8 cellular contexts compared by ENCODE assay signal in the genomic region with DNA sequence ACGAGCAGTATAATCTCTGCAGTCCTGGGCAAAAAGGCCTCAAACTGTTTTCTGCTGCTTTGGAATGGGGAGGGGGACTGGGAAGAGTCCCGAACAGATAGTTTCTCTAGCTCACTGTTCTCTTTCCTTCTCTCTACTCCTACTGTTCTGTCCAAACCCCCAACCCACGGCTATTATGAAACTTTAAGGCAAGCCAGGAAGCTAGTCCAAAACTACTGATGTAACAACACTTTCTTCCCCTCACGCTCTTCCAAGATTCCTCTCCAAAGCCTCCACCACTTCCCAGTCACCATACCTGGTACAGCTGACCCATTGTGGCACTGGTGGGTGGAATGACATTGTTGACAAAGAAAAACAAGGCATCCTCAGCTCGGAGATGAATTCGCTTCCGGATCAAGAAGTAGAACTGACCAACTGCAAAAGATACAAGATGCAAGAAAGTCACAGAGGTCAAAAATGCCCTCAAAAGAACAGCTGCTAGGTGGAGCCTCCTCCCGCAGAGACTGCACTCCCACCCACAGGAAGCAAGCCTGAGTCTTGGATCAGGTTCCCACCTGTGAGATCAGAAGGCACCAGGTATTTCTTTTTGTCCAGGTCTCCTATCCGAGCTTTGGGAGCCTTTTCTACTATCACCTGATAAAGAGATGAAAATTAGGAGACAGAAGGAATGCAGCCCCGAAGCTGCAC. TPM values are rescaled to one million over a fixed set of nuclear protein-coding genes. Genes with fewer than 3 reads are reported as not detected.
DNase-seq lines count a peak whose midpoint lies in the region; ATAC-seq and TF ChIP-seq lines count a peak whose summit lies in the region.

No MANE protein-coding gene starts in this region.

- peak overlapping the region; percentile 99 for H3K27ac Mint-ChIP-seq in activated T-cell treated with anti-CD3 and anti-CD28 coated beads, Interleukin-2, amount 50 U/mL, for 24 hours

- H3K9me3 Mint-ChIP-seq in activated T-cell treated with anti-CD3 and anti-CD28 coated beads, Interleukin-2, amount 50 U/mL, for 24 hours = no peaks in the 10 kb centered on the region

- no peak for TF ChIP-seq EP300 in tibial nerve (IDR thresholded peaks at IDR 0.05)

- no peaks in the 10 kb centered on the region for H3K27me3 ChIP-seq in adrenal gland
- H3K27me3 ChIP-seq in right lobe of liver = no peaks in the 10 kb centered on the region
- no peaks in the 10 kb centered on the region for H3K27me3 ChIP-seq in tibial nerve

- peaks cover 0 to 44% of the 10 kb centered on the region in 2 donors for H3K36me3 ChIP-seq in adrenal gland (replicated peaks in 1 of 2)
- peaks cover 5 to 34% (median 16%) of the 10 kb centered on the region in 4 donors for H3K36me3 ChIP-seq in right lobe of liver
- H3K36me3 ChIP-seq in tibial nerve = peaks cover 3 to 44% (median 17%) of the 10 kb centered on the region in 3 donors

- peaks cover 29 to 31% of the 10 kb centered on the region in 2 donors for H3K4me1 ChIP-seq in adrenal gland (replicated peaks in 1 of 2)
- peaks cover 0 to 27% (median 8%) of the 10 kb centered on the region in 4 donors for H3K4me1 ChIP-seq in right lobe of liver
- H3K4me1 ChIP-seq in tibial nerve = peaks cover 3 to 47% (median 28%) of the 10 kb centered on the region in 4 donors

- peaks cover 78% of the 10 kb centered on the region for H3K36me3 Mint-ChIP-seq in activated T-cell treated with anti-CD3 and anti-CD28 coated beads, Interleukin-2, amount 50 U/mL, for 24 hours (ENCODE audit: low read depth)

- H3K9me3 ChIP-seq in adrenal gland (replicated peaks in 1 of 3) (no peaks in the 10 kb centered on the region), right lobe of liver (no peaks in the 10 kb centered on the region), tibial nerve (no peaks in the 10 kb centered on the region)

- H3K4me1 Mint-ChIP-seq in activated T-cell treated with anti-CD3 and anti-CD28 coated beads, Interleukin-2, amount 50 U/mL, for 24 hours (ENCODE audit: low read depth) = peaks cover 49% of the 10 kb centered on the region

- TF ChIP-seq POLR2A in adrenal gland (IDR thresholded peaks at IDR 0.05) (peak in 1 of 2 donors; percentile 14), right lobe of liver (IDR thresholded peaks at IDR 0.05) (no peak), tibial nerve (IDR thresholded peaks at IDR 0.05) (no peak)

- H3K4me3 ChIP-seq in adrenal gland = peak overlapping the region in 3 of 4 donors; percentile 47 to 92 (median 51)
- H3K4me3 ChIP-seq in right lobe of liver = peak overlapping the region; percentile 84 to 90 (median 88)
- H3K4me3 ChIP-seq in tibial nerve = peak overlapping the region; percentile 64 to 96 (median 76)

- no peak for DNase-seq in activated T-cell treated with anti-CD3 and anti-CD28 coated beads, Interleukin-2, amount 50 U/mL, for 24 hours
- DNase-seq in activated T-cell treated with anti-CD3 and anti-CD28 coated beads for 4 hours = no peak
- no peak for DNase-seq in adrenal gland
- peak in 1 of 3 donors; percentile 13 for DNase-seq in right lobe of liver
- DNase-seq in tibial nerve (ENCODE audit: low spot score in 2 of 2) = no peak
- no peak for DNase-seq in SW480 (ENCODE audit: low spot score)
- no peak for DNase-seq in activated CD8-positive, alpha-beta memory T cell treated with anti-CD3 and anti-CD28 coated beads for 24 hours

- H3K4me3 Mint-ChIP-seq in activated T-cell treated with anti-CD3 and anti-CD28 coated beads, Interleukin-2, amount 50 U/mL, for 24 hours = peak overlapping the region; percentile 98

- 14 to 18% (median 16%) methylated on average over 10 of the region's 10 CpGs for WGBS in adrenal gland, 4 donors
- WGBS in right lobe of liver (ENCODE audit: insufficient coverage, low coverage, low lambda C conversion rate, missing lambda C conversion rate) = 14% methylated on average over 10 of the region's 10 CpGs
- WGBS in tibial nerve, 2 donors = 29 to 38% methylated on average over 10 of the region's 10 CpGs

- no peak for TF ChIP-seq CTCF in adrenal gland (IDR thresholded peaks at IDR 0.05)
- no peak for TF ChIP-seq CTCF in right lobe of liver (IDR thresholded peaks at IDR 0.05)
- TF ChIP-seq CTCF in tibial nerve (IDR thresholded peaks at IDR 0.05) = no peak

- ATAC-seq in right lobe of liver (no peak), HG03565 (IDR thresholded peaks at IDR 0.05; ENCODE audit: unreplicated experiment) (no peak)

- H3K27me3 Mint-ChIP-seq in activated T-cell treated with anti-CD3 and anti-CD28 coated beads, Interleukin-2, amount 50 U/mL, for 24 hours = no peaks in the 10 kb centered on the region

- H3K27ac ChIP-seq in adrenal gland (peak overlapping the region; percentile 87 to 100 (median 95)), right lobe of liver (peak overlapping the region; percentile 95 to 99 (median 97)), tibial nerve (peak overlapping the region; percentile 96 to 99 (median 98))

- intact Hi-C loops in adrenal gland (cut with DNase I) = no loop called here
- intact Hi-C loops in right lobe of liver (cut with DNase I) = no loop called here

RNA-seq across cellular contexts. Expression of gene GABARAP, which starts 1.1 kb away (rescaled TPM):
- total RNA-seq in adrenal gland (1,000 to 10,000 TPM in 1 of 8 donors, 100 to 1,000 TPM in 7; 195 to 1,049 (median 840) TPM), right lobe of liver (100 to 1,000 TPM; 238 to 330 (median 244) TPM), tibial nerve (100 to 1,000 TPM; 402 to 515 (median 456) TPM)
- polyA plus RNA-seq in adrenal gland = 1,000 to 10,000 TPM in 2 of 3 donors, 100 to 1,000 TPM in 1; 694 to 1,285 (median 1,047) TPM

RNA-seq across cellular contexts. Expression of gene PHF23, which starts 1.9 kb away (rescaled TPM):
- total RNA-seq in adrenal gland = 100 to 1,000 TPM in 1 of 8 donors, 10 to 100 TPM in 7; 33.5 to 141 (median 64.5) TPM
- 10 to 100 TPM; 28.0 to 80.3 (median 49.6) TPM for polyA plus RNA-seq in adrenal gland
- 10 to 100 TPM; 16.0 to 24.3 (median 18.2) TPM for total RNA-seq in right lobe of liver
- 10 to 100 TPM; 20.3 to 29.7 (median 23.3) TPM for total RNA-seq in tibial nerve

RNA-seq across cellular contexts. Expression of gene DVL2, which starts 6.9 kb away (rescaled TPM):
- total RNA-seq in adrenal gland = 10 to 100 TPM; 25.2 to 87.2 (median 47.9) TPM
- polyA plus RNA-seq in adrenal gland = 10 to 100 TPM; 11.8 to 80.9 (median 19.2) TPM
- total RNA-seq in right lobe of liver = 10 to 100 TPM in 4 of 6 experiments, 1 to 10 TPM in 2; 9.6 to 13.5 (median 12.8) TPM
- total RNA-seq in tibial nerve = 10 to 100 TPM; 41.4 to 51.2 (median 46.7) TPM

RNA-seq across cellular contexts. Expression of gene CTDNEP1, which starts 10.3 kb away (rescaled TPM):
- total RNA-seq in adrenal gland (100 to 1,000 TPM in 5 of 8 donors, 10 to 100 TPM in 3; 31.3 to 144 (median 126) TPM), right lobe of liver (10 to 100 TPM; 25.9 to 34.6 (median 31.9) TPM), tibial nerve (10 to 100 TPM; 38.5 to 82.2 (median 65.9) TPM)
- polyA plus RNA-seq in adrenal gland = 100 to 1,000 TPM in 1 of 3 donors, 10 to 100 TPM in 2; 67.9 to 177 (median 84.4) TPM

RNA-seq across cellular contexts. Expression of gene ELP5, which starts 10.8 kb away (rescaled TPM):
- total RNA-seq in adrenal gland (10 to 100 TPM; 28.0 to 82.7 (median 58.4) TPM), right lobe of liver (10 to 100 TPM; 14.2 to 29.6 (median 22.9) TPM), tibial nerve (10 to 100 TPM; 21.9 to 28.7 (median 25.0) TPM)
- 10 to 100 TPM; 39.0 to 96.5 (median 77.4) TPM for polyA plus RNA-seq in adrenal gland
